22 cellular contexts compared by ENCODE assay signal in the genomic region with DNA sequence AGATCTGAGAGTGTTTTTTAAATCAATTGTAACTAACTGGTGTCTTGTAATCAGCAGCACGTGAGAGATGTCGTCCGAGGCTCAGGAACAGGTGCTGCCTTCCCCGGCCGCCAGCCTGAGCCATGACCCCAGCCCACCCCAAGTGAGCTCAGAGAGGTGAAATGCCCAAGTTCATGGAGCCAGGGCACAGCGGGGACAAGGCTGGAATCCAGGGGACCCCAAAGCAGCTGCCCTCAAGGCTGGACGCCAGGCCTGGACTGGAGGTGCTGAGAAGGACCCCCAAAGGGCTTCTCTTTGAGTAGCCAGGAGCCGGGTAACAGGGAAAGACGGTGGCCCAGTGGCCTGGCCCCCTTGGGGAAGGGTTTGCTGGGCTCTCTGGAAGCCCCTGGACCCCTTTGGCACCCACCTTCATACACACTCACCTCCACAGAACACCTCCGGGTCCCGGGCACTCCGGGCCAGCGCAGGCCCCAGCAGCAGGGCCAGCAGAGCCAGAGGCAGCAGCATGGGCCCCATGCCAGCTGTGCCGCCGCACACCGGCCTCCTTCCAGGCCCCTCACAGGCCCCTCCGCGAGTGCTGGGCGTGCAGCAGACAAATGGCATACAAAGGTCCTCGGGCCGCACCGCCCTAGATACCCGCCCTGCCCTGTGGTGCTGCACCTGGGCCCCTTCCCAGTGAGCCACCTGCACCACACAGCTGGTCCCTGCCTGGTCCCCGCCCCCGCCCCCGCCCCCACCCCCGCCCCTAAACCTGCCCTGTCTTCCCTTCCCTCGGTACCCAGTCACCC. TPM values are rescaled to one million over a fixed set of nuclear protein-coding genes. Genes with fewer than 3 reads are reported as not detected.
"Had no signal": no experiment of that assay in that cellular context is flagged by ENCODE, and none has a peak within 500 bp of the region (broad histone marks: within the 10 kb centered on the region; RNA-seq: fewer than 3 reads in every experiment).

No MANE protein-coding gene starts in this region.

- H3K27me3 Mint-ChIP-seq: activated naive CD4-positive, alpha-beta T cell treated with anti-CD3 and anti-CD28 coated beads, Interleukin-2, amount 50 U/mL, for 24 hours had no signal

- DNase-seq: activated gamma-delta T cell treated with Interleukin-2 at 50 U/mL for 16 hours; activated T-cell treated with anti-CD3 and anti-CD28 coated beads, Interleukin-2, amount 50 U/mL, for 1 hour; anterior cingulate cortex; foreskin keratinocyte; immature natural killer cell; naive thymus-derived CD4-positive, alpha-beta T cell; stimulated activated CD4-positive, alpha-beta T cell treated with anti-CD3 and anti-CD28 coated beads, Interleukin-4, amount 100 ng/mL, for 4 hours; T-helper 9 cell; trophoblast cell; uterus had no signal

- ATAC-seq: body of pancreas; foreskin keratinocyte; left lobe of liver; naive thymus-derived CD4-positive, alpha-beta T cell had no signal

- H3K27ac Mint-ChIP-seq: activated naive CD4-positive, alpha-beta T cell treated with anti-CD3 and anti-CD28 coated beads, Interleukin-2, amount 50 U/mL, for 24 hours; immature natural killer cell; naive thymus-derived CD4-positive, alpha-beta T cell had no signal

- H3K27ac ChIP-seq: body of pancreas, cardiac muscle cell, foreskin keratinocyte, prostate gland, uterus had no signal

- H3K9me3 ChIP-seq: body of pancreas, prostate gland, uterus had no signal

- H3K4me3 Mint-ChIP-seq: activated naive CD4-positive, alpha-beta T cell treated with anti-CD3 and anti-CD28 coated beads, Interleukin-2, amount 50 U/mL, for 24 hours; immature natural killer cell; naive thymus-derived CD4-positive, alpha-beta T cell had no signal

- H3K36me3 ChIP-seq: cardiac muscle cell, prostate gland, uterus had no signal

- H3K4me1 ChIP-seq: foreskin keratinocyte, prostate gland, uterus had no signal

- H3K27me3 ChIP-seq: body of pancreas, cardiac muscle cell had no signal

- H3K4me1 Mint-ChIP-seq: activated naive CD4-positive, alpha-beta T cell treated with anti-CD3 and anti-CD28 coated beads, Interleukin-2, amount 50 U/mL, for 24 hours; immature natural killer cell had no signal

- H3K36me3 Mint-ChIP-seq: activated naive CD4-positive, alpha-beta T cell treated with anti-CD3 and anti-CD28 coated beads, Interleukin-2, amount 50 U/mL, for 24 hours; immature natural killer cell; naive thymus-derived CD4-positive, alpha-beta T cell had no signal

- H3K9me3 Mint-ChIP-seq: activated naive CD4-positive, alpha-beta T cell treated with anti-CD3 and anti-CD28 coated beads, Interleukin-2, amount 50 U/mL, for 24 hours; immature natural killer cell had no signal

- H3K4me3 ChIP-seq: body of pancreas, cardiac muscle cell, lung, prostate gland, uterus had no signal

RNA-seq across cellular contexts. Expression of a gene that starts 24.0 kb away (rescaled TPM):
- total RNA-seq: body of pancreas; foreskin keratinocyte; glomerular endothelial cell; kidney epithelial cell; left lobe of liver; lung; mesenteric fat pad; mucosa of gallbladder; naive thymus-derived CD4-positive, alpha-beta T cell; osteocyte; prostate gland; uterus had no signal
- polyA plus RNA-seq: cardiac muscle cell; esophagus; foreskin keratinocyte; immature natural killer cell; lung; naive thymus-derived CD4-positive, alpha-beta T cell had no signal
